ENCODE assay signal across 15 cellular contexts in the genomic region with DNA sequence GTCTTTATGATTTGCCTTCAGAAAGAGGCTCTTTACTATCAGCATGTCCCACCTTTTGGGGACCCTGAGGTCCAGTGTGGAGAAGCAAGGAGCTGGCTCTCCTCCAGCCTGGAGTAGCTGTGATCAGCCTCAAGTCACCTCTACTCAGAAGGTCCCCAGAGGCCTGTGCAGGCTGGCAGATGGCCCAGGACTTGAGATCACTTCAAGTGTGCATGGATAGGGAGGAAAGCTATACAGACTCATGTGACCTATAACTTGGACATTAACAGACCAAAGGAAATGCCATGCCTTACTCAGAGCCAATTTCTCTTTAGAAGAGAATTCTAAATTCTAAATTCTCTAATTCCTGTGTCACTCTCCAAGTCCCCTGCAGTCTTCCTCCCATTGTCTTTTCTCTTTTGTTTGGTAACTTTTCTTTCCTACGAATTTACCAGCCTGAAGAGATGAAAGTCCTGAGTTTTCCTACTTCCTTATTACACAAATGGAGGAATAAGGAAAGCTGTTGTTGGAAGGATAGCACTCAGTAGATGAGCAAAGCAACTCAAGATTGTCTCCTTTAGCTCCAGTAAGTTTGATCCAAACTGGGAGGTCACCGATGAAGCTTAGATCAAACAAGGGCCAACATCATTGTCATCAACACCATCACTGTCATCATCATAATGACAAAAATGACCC.
A peak's percentile ranks its signal among the peaks of the same experiment; 100 is the strongest.
DNase-seq lines count a peak whose midpoint lies in the region; ATAC-seq, FAIRE-seq and TF ChIP-seq lines count a peak whose summit lies in the region.
"Had no signal": no experiment of that assay in that cellular context is flagged by ENCODE, and none has a peak within 500 bp of the region (broad histone marks: within the 10 kb centered on the region; RNA-seq: fewer than 3 reads in every experiment).

No MANE protein-coding gene starts in this region.

- TF ChIP-seq CTCF in Panc1 (IDR thresholded peaks at IDR 0.05) (no peak), fibroblast of the aortic adventitia (IDR thresholded peaks at IDR 0.05; ENCODE audit: insufficient read depth, low read length) (no peak), osteoblast (IDR thresholded peaks at IDR 0.05; ENCODE audit: extremely low read depth, low read depth, low read length) (no peak), GM13976 (IDR thresholded peaks at IDR 0.05; ENCODE audit: borderline replicate concordance, control extremely low read depth, extremely low read depth, insufficient read depth, missing control alignments) (no peak)

- H3K9me3 ChIP-seq in Panc1 (ENCODE audit: control insufficient read depth, insufficient read depth, low read depth, low read length) = no peaks in the 10 kb centered on the region
- no peaks in the 10 kb centered on the region for H3K9me3 ChIP-seq in osteoblast (ENCODE audit: low read depth, low read length)

- H3K4me3 ChIP-seq in Panc1 (ENCODE audit: low read depth in 2 of 2, low read length in 2 of 2) = no peak overlapping the region
- no peak overlapping the region for H3K4me3 ChIP-seq in fibroblast of the aortic adventitia (ENCODE audit: low read depth, low read length)
- no peak overlapping the region for H3K4me3 ChIP-seq in osteoblast (ENCODE audit: insufficient read depth, low read length)

- no peaks in the 10 kb centered on the region for H3K36me3 ChIP-seq in Panc1 (ENCODE audit: control insufficient read depth, insufficient read depth, low read length)
- H3K36me3 ChIP-seq in osteoblast (ENCODE audit: insufficient read depth, low read length) = peaks cover 1% of the 10 kb centered on the region

- H3K79me2 ChIP-seq in osteoblast (ENCODE audit: insufficient read depth, low read length) = no peaks in the 10 kb centered on the region

- FAIRE-seq in urothelium cell line (lab: Jason Lieb, UNC) = no peak
- FAIRE-seq: D721Med had no signal

- H3K27ac ChIP-seq in Panc1 (ENCODE audit: low read length) = peak overlapping the region; percentile 57; the same call in 1 of the 2 replicates
- H3K27ac ChIP-seq in osteoblast (ENCODE audit: low read depth, low read length) = peak overlapping the region; percentile 91

- POLR2A ChIA-PET in Panc1 (lab: Charles Lee) = no interaction called here

- H2AFZ ChIP-seq in osteoblast (ENCODE audit: low read length) = no peak overlapping the region

- ATAC-seq in Panc1 = no peak
- ATAC-seq: natural killer cell treated with Interleukin-12 subunit alpha and Interleukin-12 subunit beta and Interleukin-15 and Interleukin-18, amount 100 ng/mL, for 72 hours had no signal

- peak overlapping the region; percentile 28 for H3K4me2 ChIP-seq in osteoblast (ENCODE audit: insufficient read depth, low read length)

- DNase-seq in EH (ENCODE audit: low read depth) = peak; percentile 83
- no peak for DNase-seq in Panc1 (ENCODE audit: low read depth, low spot score)
- DNase-seq in fibroblast of the aortic adventitia (ENCODE audit: low read depth) = peak; percentile 82
- DNase-seq in osteoblast (ENCODE audit: insufficient read length, low spot score, missing footprints) = no peak
- no peak for DNase-seq in urothelium cell line (ENCODE audit: low spot score)
- DNase-seq in OCI-M1 (lab: John Stamatoyannopoulos, UW) = no peak
- DNase-seq in NCI-H1930 (lab: John Stamatoyannopoulos, UW) = no peak
- no peak for DNase-seq in GM13976 (ENCODE audit: low spot score)
- DNase-seq: activated CD4-positive, alpha-beta T cell treated with anti-CD3 and anti-CD28 coated beads for 1 hour; activated gamma-delta T cell treated with Interleukin-2 at 50 U/mL for 16 hours; effector CD8-positive, alpha-beta T cell; SIG-M5; stimulated activated naive CD4-positive, alpha-beta T cell treated with Interleukin-2 at 50 U/mL for 16 hours had no signal

- in situ Hi-C loops in Panc1 (cut with HindIII; ENCODE audit: low pct_unique_long_range_greater_than_20kb, low sequenced_read_pairs) (no loop called here), GM13976 (cut with MboI; ENCODE audit: low sequenced_read_pairs, unreplicated experiment) (no loop called here)

- intact Hi-C loops in Panc1 (cut with micrococcal nuclease; ENCODE audit: unreplicated experiment) = no loop called here

- no TSS peak for BruUV-seq in Panc1 (replicated peaks; lab: Mats Ljungman, UMichigan)

- H3K27me3 ChIP-seq in Panc1 (ENCODE audit: control insufficient read depth, insufficient read depth, low read length) (no peaks in the 10 kb centered on the region), osteoblast (ENCODE audit: insufficient read depth, low read length) (no peaks in the 10 kb centered on the region)

- CTCF ChIA-PET in Panc1 (lab: Charles Lee) = no interaction called here

- H4K20me1 ChIP-seq in osteoblast (ENCODE audit: insufficient read depth, low read length) = no peaks in the 10 kb centered on the region

- H3K4me1 ChIP-seq in Panc1 (ENCODE audit: control insufficient read depth, insufficient read depth, low read length) = peaks cover 5% of the 10 kb centered on the region
- peaks cover 52% of the 10 kb centered on the region for H3K4me1 ChIP-seq in osteoblast (ENCODE audit: insufficient read depth, low read length)

Comparison
In these comparisons a context has a peak if more than half of its experiments do, and no peak if none do; other contexts are left out.
1. DNase-seq: peak in EH (single experiment) and fibroblast of the aortic adventitia (single experiment); none in Panc1 (single experiment), osteoblast (single experiment), urothelium cell line (single experiment), OCI-M1 (single experiment), NCI-H1930 (0 of 2) and GM13976 (single experiment).